In genomic region chr7:106566672-106567071, GRCh38 we compare ENCODE assay signal across 24 cellular contexts.
"Had no signal": no experiment of that assay in that cellular context is flagged by ENCODE, and none has a peak within 500 bp of the region (broad histone marks: within the 10 kb centered on the region; RNA-seq: fewer than 3 reads in every experiment).

No MANE protein-coding gene starts in this region.

- H3K36me3 ChIP-seq: esophagus squamous epithelium, left ventricle myocardium inferior, lower lobe of right lung, neutrophil, right lobe of liver, spleen, tibial artery had no signal

- H3K9me3 Mint-ChIP-seq: dendritic cell treated with granulocyte-macrophage colony-stimulating factor and Interleukin-4, amounts not matched to agents 40 ng/mL and 50 ng/mL, for 4 days; effector memory CD8-positive, alpha-beta T cell; stimulated activated memory B cell treated with anti-CD40 and anti-IgM and Interleukin-4, amounts not matched to agents 10 μg/mL and 1 μg/mL and 100 μg/mL, for 72 hours; stimulated activated naive CD8-positive, alpha-beta T cell treated with anti-CD3 and anti-CD28 coated beads, Interleukin-15, Interleukin-2, amounts not matched to agents 100 ng/mL and 50 ng/mL, for 24 hours had no signal

- H3K79me2 ChIP-seq: hepatocyte had no signal

- H3K27ac ChIP-seq: epithelial cell of prostate, esophagus squamous epithelium, foreskin keratinocyte, hepatocyte, left ventricle myocardium inferior, lower lobe of right lung, neutrophil, psoas muscle, right lobe of liver, spleen, tibial artery had no signal

- H3K9me3 ChIP-seq: esophagus squamous epithelium, left ventricle myocardium inferior, lower lobe of right lung, neutrophil, psoas muscle, right lobe of liver, spleen, tibial artery had no signal

- H3K27me3 ChIP-seq: esophagus squamous epithelium, foreskin keratinocyte, hepatocyte, right lobe of liver, spleen, tibial artery had no signal

- ATAC-seq: effector memory CD8-positive, alpha-beta T cell; foreskin keratinocyte; left cardiac atrium; lower lobe of right lung; naive thymus-derived CD4-positive, alpha-beta T cell; right lobe of liver; stimulated activated memory B cell treated with anti-CD40 and anti-IgM and Interleukin-4, amounts not matched to agents 10 μg/mL and 1 μg/mL and 100 μg/mL, for 72 hours had no signal

- DNase-seq: effector memory CD8-positive, alpha-beta T cell; esophagus squamous epithelium; foreskin keratinocyte; head of caudate nucleus; kidney; left cardiac atrium; left ventricle myocardium inferior; lower lobe of right lung; mesenchymal stem cell; naive thymus-derived CD4-positive, alpha-beta T cell; psoas muscle; retina; right lobe of liver; spleen; stimulated activated CD4-positive, alpha-beta T cell treated with anti-CD3 and anti-CD28 coated beads, Interleukin-15, amount 100 ng/mL, for 24 hours; stimulated activated CD4-positive, alpha-beta T cell treated with anti-CD3 and anti-CD28 coated beads, Interleukin-1b, Interleukin-23, amount 100 ng/mL, for 48 hours; stimulated activated CD4-positive, alpha-beta T cell treated with anti-CD3 and anti-CD28 coated beads, Interleukin-4, amount 100 ng/mL, for 24 hours; tibial artery had no signal

- H2AFZ ChIP-seq: hepatocyte had no signal

- H3K4me1 Mint-ChIP-seq: stimulated activated memory B cell treated with anti-CD40 and anti-IgM and Interleukin-4, amounts not matched to agents 10 μg/mL and 1 μg/mL and 100 μg/mL, for 72 hours had no signal

- H3K4me3 Mint-ChIP-seq: dendritic cell treated with granulocyte-macrophage colony-stimulating factor and Interleukin-4, amounts not matched to agents 40 ng/mL and 50 ng/mL, for 4 days; effector memory CD8-positive, alpha-beta T cell; naive thymus-derived CD4-positive, alpha-beta T cell; stimulated activated memory B cell treated with anti-CD40 and anti-IgM and Interleukin-4, amounts not matched to agents 10 μg/mL and 1 μg/mL and 100 μg/mL, for 72 hours; stimulated activated naive CD8-positive, alpha-beta T cell treated with anti-CD3 and anti-CD28 coated beads, Interleukin-15, Interleukin-2, amounts not matched to agents 100 ng/mL and 50 ng/mL, for 24 hours had no signal

- H3K4me3 ChIP-seq: esophagus squamous epithelium, hepatocyte, left ventricle myocardium inferior, lower lobe of right lung, psoas muscle, right lobe of liver, spleen, tibial artery had no signal

- H3K27ac Mint-ChIP-seq: dendritic cell treated with granulocyte-macrophage colony-stimulating factor and Interleukin-4, amounts not matched to agents 40 ng/mL and 50 ng/mL, for 4 days; effector memory CD8-positive, alpha-beta T cell; naive thymus-derived CD4-positive, alpha-beta T cell; stimulated activated memory B cell treated with anti-CD40 and anti-IgM and Interleukin-4, amounts not matched to agents 10 μg/mL and 1 μg/mL and 100 μg/mL, for 72 hours; stimulated activated naive CD8-positive, alpha-beta T cell treated with anti-CD3 and anti-CD28 coated beads, Interleukin-15, Interleukin-2, amounts not matched to agents 100 ng/mL and 50 ng/mL, for 24 hours had no signal

- H3K36me3 Mint-ChIP-seq: naive thymus-derived CD4-positive, alpha-beta T cell; stimulated activated memory B cell treated with anti-CD40 and anti-IgM and Interleukin-4, amounts not matched to agents 10 μg/mL and 1 μg/mL and 100 μg/mL, for 72 hours had no signal

- H3K4me2 ChIP-seq: hepatocyte had no signal
